In the genomic region with DNA sequence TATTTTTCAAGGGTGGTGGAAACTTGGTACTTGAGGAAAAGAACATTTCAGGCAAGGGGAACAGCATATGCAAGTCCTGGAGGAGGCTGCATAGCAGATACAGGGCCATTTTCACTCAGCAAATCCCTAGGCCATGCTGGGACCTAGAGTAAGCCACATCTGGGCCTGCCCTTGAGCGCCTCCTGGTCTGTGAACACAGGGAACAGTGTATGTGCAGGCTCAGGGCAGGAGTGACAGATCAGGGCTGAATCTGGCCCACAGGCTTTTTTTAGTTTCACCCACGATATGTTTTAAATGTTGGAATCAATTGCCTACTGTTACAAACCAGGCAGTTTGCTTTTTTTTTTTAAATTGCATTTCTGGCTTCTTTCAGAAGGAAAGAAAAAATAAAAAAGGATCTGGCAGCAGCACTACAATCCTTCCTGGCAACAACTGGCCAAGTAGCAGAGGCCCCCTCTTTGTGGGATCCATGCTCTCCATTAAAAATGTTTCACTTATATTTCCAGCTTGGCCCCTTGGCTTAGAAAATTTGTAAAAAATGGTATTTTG, we compare ENCODE assay signal across 1 cellular context.
TF ChIP-seq lines count a peak whose summit lies in the region.

No MANE protein-coding gene starts in this region.

TF ChIP-seq in WTC11, 78 proteins besides CTCF, POLR2A, EP300 and RAD21 (continued from another document):
- TF ChIP-seq GABPB1 (CRISPR knock-in tag; IDR thresholded peaks at IDR 0.05) (no peak), SOX15 (CRISPR knock-in tag; IDR thresholded peaks at IDR 0.05) (no peak), ZNF512 (CRISPR knock-in tag; IDR thresholded peaks at IDR 0.05; ENCODE audit: borderline replicate concordance) (no peak), JUN (CRISPR knock-in tag; IDR thresholded peaks at IDR 0.05) (no peak), STAT6 (CRISPR knock-in tag; conservative IDR thresholded peaks at IDR 0.05; ENCODE audit: low read depth) (no peak), ATF3 (CRISPR knock-in tag; conservative IDR thresholded peaks at IDR 0.05) (no peak), ZNF423 (CRISPR knock-in tag; IDR thresholded peaks at IDR 0.05) (no peak), GTF2I (CRISPR knock-in tag; conservative IDR thresholded peaks at IDR 0.05) (no peak), ERG (CRISPR knock-in tag; IDR thresholded peaks at IDR 0.05) (no peak)
- TF ChIP-seq, protein P1, sequence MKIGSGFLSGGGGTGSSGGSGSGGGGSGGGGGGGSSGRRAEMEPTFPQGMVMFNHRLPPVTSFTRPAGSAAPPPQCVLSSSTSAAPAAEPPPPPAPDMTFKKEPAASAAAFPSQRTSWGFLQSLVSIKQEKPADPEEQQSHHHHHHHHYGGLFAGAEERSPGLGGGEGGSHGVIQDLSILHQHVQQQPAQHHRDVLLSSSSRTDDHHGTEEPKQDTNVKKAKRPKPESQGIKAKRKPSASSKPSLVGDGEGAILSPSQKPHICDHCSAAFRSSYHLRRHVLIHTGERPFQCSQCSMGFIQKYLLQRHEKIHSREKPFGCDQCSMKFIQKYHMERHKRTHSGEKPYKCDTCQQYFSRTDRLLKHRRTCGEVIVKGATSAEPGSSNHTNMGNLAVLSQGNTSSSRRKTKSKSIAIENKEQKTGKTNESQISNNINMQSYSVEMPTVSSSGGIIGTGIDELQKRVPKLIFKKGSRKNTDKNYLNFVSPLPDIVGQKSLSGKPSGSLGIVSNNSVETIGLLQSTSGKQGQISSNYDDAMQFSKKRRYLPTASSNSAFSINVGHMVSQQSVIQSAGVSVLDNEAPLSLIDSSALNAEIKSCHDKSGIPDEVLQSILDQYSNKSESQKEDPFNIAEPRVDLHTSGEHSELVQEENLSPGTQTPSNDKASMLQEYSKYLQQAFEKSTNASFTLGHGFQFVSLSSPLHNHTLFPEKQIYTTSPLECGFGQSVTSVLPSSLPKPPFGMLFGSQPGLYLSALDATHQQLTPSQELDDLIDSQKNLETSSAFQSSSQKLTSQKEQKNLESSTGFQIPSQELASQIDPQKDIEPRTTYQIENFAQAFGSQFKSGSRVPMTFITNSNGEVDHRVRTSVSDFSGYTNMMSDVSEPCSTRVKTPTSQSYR (CRISPR knock-in tag; IDR thresholded peaks at IDR 0.05): no peak
TF ChIP-seq in WTC11: peak in this region for 0.
